11 cellular contexts compared by ENCODE assay signal in the genomic region with DNA sequence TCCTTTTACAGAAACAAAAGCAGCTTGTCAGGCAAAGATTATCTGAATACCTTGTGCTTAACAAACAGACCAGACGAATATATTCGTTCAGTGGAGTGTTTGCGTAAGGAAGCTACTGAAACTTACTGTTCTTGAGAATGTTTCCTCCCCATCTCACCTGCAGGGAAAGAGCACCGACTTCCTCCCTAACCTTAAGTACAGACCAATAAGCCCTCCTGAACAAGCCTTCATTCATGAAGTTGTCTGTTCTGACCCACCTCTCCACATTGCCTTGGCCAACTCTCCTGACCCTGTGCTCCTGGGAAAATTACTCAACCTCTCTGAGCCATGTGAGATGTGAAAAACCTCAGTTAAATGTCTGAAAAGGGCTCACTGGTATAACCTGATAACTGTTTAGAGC. TPM values are rescaled to one million over a fixed set of nuclear protein-coding genes. Genes with fewer than 3 reads are reported as not detected.
DNase-seq lines count a peak whose midpoint lies in the region; ATAC-seq and TF ChIP-seq lines count a peak whose summit lies in the region.
"Had no signal": no experiment of that assay in that cellular context is flagged by ENCODE, and none has a peak within 500 bp of the region (broad histone marks: within the 10 kb centered on the region; RNA-seq: fewer than 3 reads in every experiment).

No MANE protein-coding gene starts in this region.

- peak overlapping the region in 10 of 11 experiments; percentile 30 to 83 (median 61); a peak in 15 of 22 replicates for H3K4me2 ChIP-seq in BLaER1 treated with 17β-estradiol and CSF1 and Interleukin-3, amounts not matched to agents 10 nM and 100 nM
- no peak overlapping the region for H3K4me2 ChIP-seq in GM23338
- H3K4me2 ChIP-seq in OCI-LY7 (ENCODE audit: low read length) = no peak overlapping the region

- no peak overlapping the region for H3K27ac Mint-ChIP-seq in GM23338
- H3K27ac Mint-ChIP-seq in activated T-helper 2 cell treated with anti-CD3 and anti-CD28 coated beads, Interferon-gamma antibody, Interleukin-2, Interleukin-4, amounts not matched to agents 10 μg/mL and 5 μg/mL and 100 μg/mL, durations not matched to agents 14 hours and 24 hours and 36 hours = peak overlapping the region; percentile 96

- H3K4me3 ChIP-seq in BLaER1 treated with 17β-estradiol and CSF1 and Interleukin-3, amounts not matched to agents 10 nM and 100 nM = no peak overlapping the region
- H3K4me3 ChIP-seq in GM23338 (no peak overlapping the region), mucosa of descending colon (no peak overlapping the region), SJCRH30 (no peak overlapping the region), OCI-LY7 (ENCODE audit: low read depth, low read length, poor library complexity, severe bottlenecking) (no peak overlapping the region)

- no TSS peak for BruUV-seq in OCI-LY7 (replicated peaks; lab: Mats Ljungman, UMichigan)

- no peak overlapping the region for H2AFZ ChIP-seq in GM23338
- no peak overlapping the region for H2AFZ ChIP-seq in OCI-LY7 (ENCODE audit: low read length)

- H3K9me2 ChIP-seq in GM23338 (ENCODE audit: insufficient read depth) (no peaks in the 10 kb centered on the region), OCI-LY7 (ENCODE audit: insufficient read depth, low read length) (no peaks in the 10 kb centered on the region)

- ATAC-seq in GM23338 (no peak), mucosa of descending colon (peak; percentile 43), HG03280 (IDR thresholded peaks at IDR 0.05; ENCODE audit: unreplicated experiment) (no peak)

- H3F3A ChIP-seq in GM23338 (replicated peaks; ENCODE audit: low read depth) = no peaks in the 10 kb centered on the region

- H3K36me3 Mint-ChIP-seq in GM23338 (ENCODE audit: low read depth) = no peaks in the 10 kb centered on the region
- peaks cover 19% of the 10 kb centered on the region for H3K36me3 Mint-ChIP-seq in activated T-helper 2 cell treated with anti-CD3 and anti-CD28 coated beads, Interferon-gamma antibody, Interleukin-2, Interleukin-4, amounts not matched to agents 10 μg/mL and 5 μg/mL and 100 μg/mL, durations not matched to agents 14 hours and 24 hours and 36 hours (ENCODE audit: low read depth)

- peaks cover 10% of the 10 kb centered on the region for H3K4me1 Mint-ChIP-seq in GM23338
- peaks cover 59% of the 10 kb centered on the region for H3K4me1 Mint-ChIP-seq in activated T-helper 2 cell treated with anti-CD3 and anti-CD28 coated beads, Interferon-gamma antibody, Interleukin-2, Interleukin-4, amounts not matched to agents 10 μg/mL and 5 μg/mL and 100 μg/mL, durations not matched to agents 14 hours and 24 hours and 36 hours (ENCODE audit: low read depth)

- peaks cover 0 to 78% (median 47%) of the 10 kb centered on the region in 11 experiments; a peak in 19 of 22 replicates for H3K9me3 ChIP-seq in BLaER1 treated with 17β-estradiol and CSF1 and Interleukin-3, amounts not matched to agents 10 nM and 100 nM (replicated peaks in 1 of 11)
- H3K9me3 ChIP-seq in mucosa of descending colon (no peaks in the 10 kb centered on the region), SJCRH30 (replicated peaks) (no peaks in the 10 kb centered on the region), OCI-LY7 (ENCODE audit: low read length) (no peaks in the 10 kb centered on the region)

- no peaks in the 10 kb centered on the region for H3K79me2 ChIP-seq in GM23338 (replicated peaks; ENCODE audit: insufficient read depth)
- no peaks in the 10 kb centered on the region for H3K79me2 ChIP-seq in OCI-LY7 (ENCODE audit: insufficient read depth, low read depth, low read length)

- intact Hi-C loops in activated T-helper 2 cell treated with anti-CD3 and anti-CD28 coated beads, Interferon-gamma antibody, Interleukin-2, Interleukin-4, amounts not matched to agents 10 μg/mL and 5 μg/mL and 100 μg/mL, durations not matched to agents 14 hours and 24 hours and 36 hours (cut with micrococcal nuclease) = no loop called here
- intact Hi-C loops in mucosa of descending colon (cut with DNase I, micrococcal nuclease) (no loop called here), OCI-LY7 (cut with micrococcal nuclease; ENCODE audit: unreplicated experiment) (no loop called here)

- no peak overlapping the region for H3K4me3 Mint-ChIP-seq in GM23338
- H3K4me3 Mint-ChIP-seq in activated T-helper 2 cell treated with anti-CD3 and anti-CD28 coated beads, Interferon-gamma antibody, Interleukin-2, Interleukin-4, amounts not matched to agents 10 μg/mL and 5 μg/mL and 100 μg/mL, durations not matched to agents 14 hours and 24 hours and 36 hours (ENCODE audit: low read depth) = peak overlapping the region; percentile 73

- POLR2A ChIA-PET in OCI-LY7 (lab: Charles Lee) = interaction anchor here (1.1 kb wide), 1 partner anchor 17 kb away, joined by 4 read pairs; no protein-coding TSS in a partner anchor

- no peaks in the 10 kb centered on the region for H3K27me3 Mint-ChIP-seq in GM23338 (ENCODE audit: insufficient read depth, low read depth, poor library complexity)
- H3K27me3 Mint-ChIP-seq in activated T-helper 2 cell treated with anti-CD3 and anti-CD28 coated beads, Interferon-gamma antibody, Interleukin-2, Interleukin-4, amounts not matched to agents 10 μg/mL and 5 μg/mL and 100 μg/mL, durations not matched to agents 14 hours and 24 hours and 36 hours (ENCODE audit: low read depth) = no peaks in the 10 kb centered on the region

- H3K4me1 ChIP-seq in BLaER1 treated with 17β-estradiol and CSF1 and Interleukin-3, amounts not matched to agents 10 nM and 100 nM = peaks cover 23 to 49% (median 31%) of the 10 kb centered on the region in 10 experiments
- no peaks in the 10 kb centered on the region for H3K4me1 ChIP-seq in GM23338 (ENCODE audit: insufficient read depth)
- peaks cover 40% of the 10 kb centered on the region for H3K4me1 ChIP-seq in mucosa of descending colon (ENCODE audit: low read depth)
- H3K4me1 ChIP-seq in SJCRH30 = no peaks in the 10 kb centered on the region
- H3K4me1 ChIP-seq in OCI-LY7 (ENCODE audit: insufficient read depth, low read length, poor library complexity, severe bottlenecking) = no peaks in the 10 kb centered on the region

- H3K36me3 ChIP-seq in BLaER1 treated with 17β-estradiol and CSF1 and Interleukin-3, amounts not matched to agents 10 nM and 100 nM = peaks cover 0 to 97% (median 51%) of the 10 kb centered on the region in 11 experiments; a peak in 18 of 22 replicates
- H3K36me3 ChIP-seq in GM23338 (ENCODE audit: insufficient read depth) (no peaks in the 10 kb centered on the region), mucosa of descending colon (ENCODE audit: low read depth) (no peaks in the 10 kb centered on the region), SJCRH30 (no peaks in the 10 kb centered on the region), OCI-LY7 (ENCODE audit: insufficient read depth, low read length) (no peaks in the 10 kb centered on the region)

- CTCF ChIA-PET in OCI-LY7 (lab: Charles Lee; ENCODE audit: unreplicated experiment) = no interaction called here

- H3K27me3 ChIP-seq in BLaER1 treated with 17β-estradiol and CSF1 and Interleukin-3, amounts not matched to agents 10 nM and 100 nM = no peaks in the 10 kb centered on the region
- no peaks in the 10 kb centered on the region for H3K27me3 ChIP-seq in GM23338 (ENCODE audit: insufficient read depth)
- no peaks in the 10 kb centered on the region for H3K27me3 ChIP-seq in SJCRH30

- H3K9ac ChIP-seq in BLaER1 treated with 17β-estradiol and CSF1 and Interleukin-3, amounts not matched to agents 10 nM and 100 nM = no peak overlapping the region

- TF ChIP-seq CTCF in GM23338 (conservative IDR thresholded peaks at IDR 0.05; ENCODE audit: low read depth in 2 of 2) (no peak), mucosa of descending colon (IDR thresholded peaks at IDR 0.05) (no peak), OCI-LY7 (conservative IDR thresholded peaks at IDR 0.05; ENCODE audit: low read length) (no peak)

- H4K20me1 ChIP-seq in BLaER1 treated with 17β-estradiol and CSF1 and Interleukin-3, amounts not matched to agents 10 nM and 100 nM = no peaks in the 10 kb centered on the region
- H4K20me1 ChIP-seq in GM23338 (replicated peaks; ENCODE audit: insufficient read depth) (no peaks in the 10 kb centered on the region), OCI-LY7 (ENCODE audit: insufficient read depth, low read length) (no peaks in the 10 kb centered on the region)

- H3K9me3 Mint-ChIP-seq in GM23338 = no peaks in the 10 kb centered on the region
- H3K9me3 Mint-ChIP-seq in activated T-helper 2 cell treated with anti-CD3 and anti-CD28 coated beads, Interferon-gamma antibody, Interleukin-2, Interleukin-4, amounts not matched to agents 10 μg/mL and 5 μg/mL and 100 μg/mL, durations not matched to agents 14 hours and 24 hours and 36 hours = peaks cover 4% of the 10 kb centered on the region

- H3K27ac ChIP-seq in BLaER1 treated with 17β-estradiol and CSF1 and Interleukin-3, amounts not matched to agents 10 nM and 100 nM = peak overlapping the region in 9 of 11 experiments; percentile 45 to 78 (median 68); a peak in 17 of 22 replicates
- no peak overlapping the region for H3K27ac ChIP-seq in GM23338 (ENCODE audit: low read depth)
- no peak overlapping the region for H3K27ac ChIP-seq in SJCRH30
- H3K27ac ChIP-seq in OCI-LY7 (ENCODE audit: low read depth, low read length, poor library complexity, severe bottlenecking) = no peak overlapping the region
- H3K27ac ChIP-seq: C4-2B had no signal

- DNase-seq in GM23338 (ENCODE audit: low spot score) (peak; percentile 24), mucosa of descending colon (no peak), SJCRH30 (no peak), OCI-LY7 (ENCODE audit: low spot score) (no peak), dedifferentiated amniotic fluid mesenchymal stem cell (ENCODE audit: extremely low spot score) (no peak)
- DNase-seq in activated T-helper 2 cell treated with anti-CD3 and anti-CD28 coated beads, Interferon-gamma antibody, Interleukin-2, Interleukin-4, amounts not matched to agents 10 μg/mL and 5 μg/mL and 100 μg/mL, durations not matched to agents 14 hours and 24 hours and 36 hours (ENCODE audit: low spot score) = no peak
- DNase-seq: NCI-H1436 treated with DMSO at 0.1 percent for 48 hours, OCI-M1 had no signal

TF ChIP-seq in GM23338, 12 proteins besides CTCF, POLR2A, EP300 and RAD21 (continues in another document):
- TF ChIP-seq POLR2AphosphoS5 (IDR thresholded peaks at IDR 0.05; ENCODE audit: low read depth) = no peak

RNA-seq across cellular contexts. Expression of gene STK39, which starts 35.2 kb away (rescaled TPM):
- total RNA-seq in GM23338 (2014; rRNA removed; shearing (Covaris generic)) = 14.2 and 16.9 TPM in 2 replicates
- 9.5 and 10.0 TPM in 2 replicates for polyA plus RNA-seq in GM23338 (2016; fragmentation: Nextera tagmentation; extraction: Ambion mirVana)
- 46.0 and 46.3 TPM in 2 replicates for total RNA-seq in activated T-helper 2 cell treated with anti-CD3 and anti-CD28 coated beads, Interferon-gamma antibody, Interleukin-2, Interleukin-4, amounts not matched to agents 10 μg/mL and 5 μg/mL and 100 μg/mL, durations not matched to agents 14 hours and 24 hours and 36 hours
- total RNA-seq in mucosa of descending colon (10 to 100 TPM; 36.4 to 57.5 (median 52.5) TPM), OCI-LY7 (2022) (38.7 and 41.1 TPM in 2 replicates)
- total RNA-seq in SJCRH30 (2014; rRNA removed; shearing (Covaris generic)) = 7.9 and 8.5 TPM in 2 replicates
- total RNA-seq in OCI-LY7 (2014; rRNA removed; shearing (Covaris generic)) = 17.7 and 18.2 TPM in 2 replicates

Comparison
In these comparisons a context has a peak if more than half of its experiments do, and no peak if none do; other contexts are left out.
1. H3K27ac ChIP-seq: peak in BLaER1 treated with 17β-estradiol and CSF1 and Interleukin-3, amounts not matched to agents 10 nM and 100 nM (9 of 11); none in GM23338 (single experiment), SJCRH30 (single experiment) and OCI-LY7 (single experiment).
2. H3K4me2 ChIP-seq: peak in BLaER1 treated with 17β-estradiol and CSF1 and Interleukin-3, amounts not matched to agents 10 nM and 100 nM (10 of 11); none in GM23338 (single experiment) and OCI-LY7 (single experiment).